8 cellular contexts compared by ENCODE assay signal in the genomic region with DNA sequence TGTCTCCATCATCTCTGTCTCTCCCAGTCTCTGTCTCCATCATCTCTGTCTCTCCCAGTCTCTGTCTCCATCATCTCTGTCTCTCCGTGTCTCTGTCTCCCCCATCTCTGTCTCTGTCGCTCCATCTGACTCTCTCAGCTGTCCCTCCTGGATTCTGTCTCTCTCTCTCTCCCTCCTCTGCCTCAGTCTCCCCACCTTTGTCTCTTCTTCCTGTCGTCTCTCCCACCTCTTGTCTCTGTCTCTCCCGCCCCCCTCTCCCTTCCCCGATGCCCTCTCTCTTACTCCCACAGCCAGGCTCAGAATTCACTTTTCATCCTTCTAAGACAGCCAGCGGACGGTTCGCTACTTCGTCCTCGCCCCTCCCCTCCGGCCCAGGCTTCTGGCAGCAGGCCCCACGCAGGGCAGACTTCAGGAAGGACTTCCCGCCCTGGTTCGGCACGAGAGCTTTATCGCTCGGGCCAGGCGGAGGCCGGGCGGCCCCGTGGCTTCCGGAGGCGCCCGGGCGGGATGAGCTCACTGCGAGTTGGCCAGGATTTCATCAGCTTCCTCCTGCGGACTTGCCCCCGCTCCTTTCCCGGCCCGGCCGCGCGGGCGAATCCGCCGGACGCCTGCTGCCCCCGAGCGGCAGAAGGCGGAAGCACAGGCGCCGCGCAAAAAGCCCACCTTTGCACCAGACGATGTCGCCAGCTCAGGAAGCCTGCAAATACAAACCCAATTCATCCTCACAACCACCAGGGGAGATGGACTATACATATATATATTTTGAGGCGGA. TPM values are rescaled to one million over a fixed set of nuclear protein-coding genes. Genes with fewer than 3 reads are reported as not detected.
DNase-seq lines count a peak whose midpoint lies in the region; ATAC-seq and TF ChIP-seq lines count a peak whose summit lies in the region.

No MANE protein-coding gene starts in this region.

- peak; percentile 58 for ATAC-seq in GM18873 (IDR thresholded peaks at IDR 0.05; ENCODE audit: low FRiP score, unreplicated experiment)
- ATAC-seq in HG03432 (IDR thresholded peaks at IDR 0.05; ENCODE audit: unreplicated experiment): peak; percentile 68

- 1 to 2% methylated on average over 31 to 32 of the region's 46 CpGs for WGBS in lower leg skin, 2 donors

- no peak for TF ChIP-seq POLR2A in lower leg skin (IDR thresholded peaks at IDR 0.05)

- peak; percentile 85 for TF ChIP-seq CTCF in AG10803 (conservative IDR thresholded peaks at IDR 0.05; ENCODE audit: low read length)
- TF ChIP-seq CTCF in lower leg skin (IDR thresholded peaks at IDR 0.05): peak in 1 of 3 donors; percentile 95

- intact Hi-C loops in lower leg skin (cut with DNase I; ENCODE audit: low total_unique reads): loop anchor here (2.0 kb wide), 1 partner anchor 33 kb away; no protein-coding TSS in a partner anchor

- DNase-seq in AG10803 (ENCODE audit: low read depth): peak; percentile 98
- DNase-seq in NCI-H526 treated with DMSO at 0.1 percent for 48 hours (lab: John Stamatoyannopoulos, UW): peak; percentile 75
- DNase-seq in activated CD4-positive, alpha-beta T cell treated with anti-CD3 and anti-CD28 coated beads, Interleukin-2, amount 50 U/mL, for 1 hour: peak; percentile 84
- DNase-seq in dermis microvascular lymphatic vessel endothelial cell (ENCODE audit: low read depth in 2 of 2): peak; percentile 93 to 99
- DNase-seq in lower leg skin (ENCODE audit: low spot score in 2 of 2): peak; percentile 88 to 98
- peak; percentile 87 to 90 for DNase-seq in stimulated activated CD4-positive, alpha-beta T cell treated with anti-CD3 and anti-CD28 coated beads, Interleukin-4, amount 100 ng/mL, for 4 hours

- H3K4me3 ChIP-seq in AG10803 (ENCODE audit: low read length) (peak overlapping the region; percentile 81), lower leg skin (ENCODE audit: low read depth, poor library complexity, severe bottlenecking) (no peak overlapping the region)

RNA-seq across cellular contexts. Expression of a gene that starts 12.4 kb away (rescaled TPM):
- total RNA-seq in dermis microvascular lymphatic vessel endothelial cell (2.3 and 4.4 TPM in 2 replicates), lower leg skin (10 to 100 TPM; 26.4 to 46.6 (median 33.7) TPM)

RNA-seq across cellular contexts. Expression of a gene that starts 13.0 kb away (rescaled TPM):
- total RNA-seq in dermis microvascular lymphatic vessel endothelial cell (15.0 and 17.3 TPM in 2 replicates), lower leg skin (10 to 100 TPM; 11.2 to 33.0 (median 14.4) TPM)

RNA-seq across cellular contexts. Expression of a gene that starts 30.7 kb away (rescaled TPM):
- total RNA-seq in dermis microvascular lymphatic vessel endothelial cell: 0.51 and 0.89 TPM in 2 replicates
- total RNA-seq in lower leg skin: 10 to 100 TPM in 1 of 4 donors, 1 to 10 TPM in 3; 6.0 to 13.6 (median 8.2) TPM
